Comparison of ENCODE assay signal across 8 cellular contexts in the genomic region with DNA sequence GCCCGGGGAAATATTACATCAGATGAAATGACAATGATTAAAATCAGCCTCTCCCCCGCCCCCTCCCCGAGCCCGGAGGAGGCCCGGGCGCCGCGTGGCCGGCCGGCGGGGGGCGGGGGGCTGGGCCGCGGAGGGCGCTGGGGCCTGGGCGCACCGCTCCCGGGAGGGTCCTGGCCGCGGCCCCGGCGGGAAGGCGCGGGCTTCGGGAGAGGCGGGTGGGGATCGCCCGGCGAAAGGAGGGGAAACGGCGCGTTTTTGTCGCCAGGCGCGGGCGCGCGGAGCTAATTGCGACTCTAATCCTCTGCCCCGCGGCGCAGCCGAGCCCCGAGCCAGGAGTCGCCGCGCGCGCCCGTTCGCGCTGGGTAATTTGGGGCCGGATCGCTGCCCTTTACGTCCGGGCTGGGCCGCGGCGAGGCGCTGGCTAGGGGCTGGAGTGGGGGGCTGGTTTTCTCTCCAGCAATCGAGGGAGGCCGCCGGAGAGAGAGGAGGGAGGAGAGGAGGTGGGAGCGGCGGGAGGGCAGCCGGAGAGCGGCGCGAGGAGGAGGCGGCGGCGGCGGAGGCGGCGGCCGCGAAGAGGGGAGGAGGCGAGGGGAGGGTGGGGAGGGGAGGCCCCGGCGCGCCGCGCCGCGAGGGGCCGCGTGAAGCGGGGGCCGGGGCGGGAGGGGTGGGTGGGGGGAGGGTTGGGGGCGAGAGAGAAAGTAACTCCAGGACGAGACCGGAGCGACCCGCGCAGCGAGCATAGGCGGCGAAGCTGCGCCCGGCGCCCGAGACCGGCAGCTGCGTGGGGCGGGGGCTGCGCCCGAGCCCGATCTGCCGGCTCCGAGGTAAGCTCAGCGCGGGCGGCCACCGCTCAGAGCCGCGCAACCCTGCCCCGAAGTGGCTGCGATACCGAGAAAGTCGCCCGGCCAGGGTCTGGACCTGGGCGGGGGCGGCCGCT. TPM values are rescaled to one million over a fixed set of nuclear protein-coding genes. Genes with fewer than 3 reads are reported as not detected.
A peak's percentile ranks its signal among the peaks of the same experiment; 100 is the strongest.
DNase-seq lines count a peak whose midpoint lies in the region; ATAC-seq, FAIRE-seq and TF ChIP-seq lines count a peak whose summit lies in the region.

KCTD15 (plus strand) TSS at position 707 of the 937 bp plus-strand sequence. CDS start 3,585 bp downstream, outside the sequence.

- peaks cover 4% of the 10 kb centered on the region for H3K4me1 ChIP-seq in keratinocyte (ENCODE audit: control insufficient read depth, extremely low read depth, insufficient read depth, low read length)
- peaks cover 13% of the 10 kb centered on the region for H3K4me1 ChIP-seq in smooth muscle cell (ENCODE audit: low read depth)

- 1% methylated on average over 38 of the region's 125 CpGs for WGBS in smooth muscle cell (ENCODE audit: low lambda C conversion rate)

- no peak within 1 kb of the TSS for H3K27ac Mint-ChIP-seq in central memory CD8-positive, alpha-beta T cell (ENCODE audit: low read depth)

- FAIRE-seq in keratinocyte (lab: Jason Lieb, UNC), result no peak

- peak within 1 kb of the TSS; percentile 65 to 80 (median 76) for H3K4me3 ChIP-seq in keratinocyte (ENCODE audit: control insufficient read depth in 2 of 3, extremely low read depth in 1 of 3, insufficient read depth in 2 of 3, low read depth in 1 of 3, low read length in 3 of 3)
- peak within 1 kb of the TSS; percentile 90 for H3K4me3 ChIP-seq in smooth muscle cell

- H3K79me2 ChIP-seq in keratinocyte (ENCODE audit: control insufficient read depth, insufficient read depth, low read length) (no peaks in the 10 kb centered on the region), smooth muscle cell (ENCODE audit: low read depth) (peaks cover 23% of the 10 kb centered on the region)

- H3K4me3 Mint-ChIP-seq in central memory CD8-positive, alpha-beta T cell, result peak within 1 kb of the TSS; percentile 61

- H3K36me3 Mint-ChIP-seq in central memory CD8-positive, alpha-beta T cell (ENCODE audit: insufficient read depth), result peaks cover 2% of the 10 kb centered on the region

- dilution Hi-C loops in keratinocyte (cut with MboI; ENCODE audit: extremely low pct_ligation_motif_present, low sequenced_read_pairs), result no loop called here

- H3K9me3 ChIP-seq in keratinocyte (ENCODE audit: control insufficient read depth, low read depth, low read length) (no peaks in the 10 kb centered on the region), smooth muscle cell (replicated peaks; ENCODE audit: low read depth) (no peaks in the 10 kb centered on the region)

- H3K27me3 Mint-ChIP-seq in central memory CD8-positive, alpha-beta T cell, result peaks cover 58% of the 10 kb centered on the region

- TF ChIP-seq CTCF in keratinocyte (optimal IDR thresholded peaks at IDR 0.05 in 1 of 3, IDR thresholded peaks at IDR 0.05 in 1 of 3, conservative IDR thresholded peaks at IDR 0.05 in 1 of 3; ENCODE audit: extremely low read depth in 1 of 3, insufficient read depth in 2 of 3, low read length in 3 of 3), result no peak
- no peak for TF ChIP-seq CTCF in smooth muscle cell (IDR thresholded peaks at IDR 0.05; ENCODE audit: borderline replicate concordance, insufficient read depth, poor library complexity, severe bottlenecking)

- H3K4me1 Mint-ChIP-seq in central memory CD8-positive, alpha-beta T cell, result no peaks in the 10 kb centered on the region

- no peaks in the 10 kb centered on the region for H3K9me3 Mint-ChIP-seq in central memory CD8-positive, alpha-beta T cell

- peak within 1 kb of the TSS; percentile 81 for H3K9ac ChIP-seq in keratinocyte (ENCODE audit: control insufficient read depth, extremely low read depth, insufficient read depth, low read length)
- peak within 1 kb of the TSS; percentile 82 for H3K9ac ChIP-seq in smooth muscle cell (ENCODE audit: low read depth)

- peak; percentile 76 for DNase-seq in activated CD8-positive, alpha-beta memory T cell treated with anti-CD3 and anti-CD28 coated beads for 24 hours
- DNase-seq in activated CD8-positive, alpha-beta memory T cell treated with anti-CD3 and anti-CD28 coated beads, Interleukin-2, amount 50 U/mL, for 4 hours, result no peak
- DNase-seq in RPMI8226 (peak; percentile 60), keratinocyte (ENCODE audit: low read depth, low spot score) (no peak), smooth muscle cell (lab: John Stamatoyannopoulos, UW; ENCODE audit: unreplicated experiment) (peak; percentile 54)
- DNase-seq in central memory CD8-positive, alpha-beta T cell (ENCODE audit: low spot score in 2 of 2), result no peak

- peaks cover 4% of the 10 kb centered on the region for H3K27me3 ChIP-seq in keratinocyte (ENCODE audit: control insufficient read depth, extremely low read depth, insufficient read depth, low read length)
- no peaks in the 10 kb centered on the region for H3K27me3 ChIP-seq in smooth muscle cell (ENCODE audit: low read depth)

- H2AFZ ChIP-seq in keratinocyte (ENCODE audit: control insufficient read depth, low read length) (peak within 1 kb of the TSS; percentile 33), smooth muscle cell (ENCODE audit: low read depth) (peak within 1 kb of the TSS; percentile 92)

- peaks cover 8% of the 10 kb centered on the region for H3F3A ChIP-seq in smooth muscle cell (ENCODE audit: low read depth)

- H4K20me1 ChIP-seq in keratinocyte (ENCODE audit: control insufficient read depth, extremely low read depth, insufficient read depth, low read length), result no peaks in the 10 kb centered on the region
- H4K20me1 ChIP-seq in smooth muscle cell (ENCODE audit: low read depth), result peaks cover 24% of the 10 kb centered on the region

- H3K4me2 ChIP-seq in keratinocyte (ENCODE audit: control insufficient read depth, extremely low read depth, insufficient read depth, low read depth, low read length) (peak within 1 kb of the TSS; percentile 88), smooth muscle cell (peak within 1 kb of the TSS; percentile 99)

- no peaks in the 10 kb centered on the region for H3K9me1 ChIP-seq in keratinocyte (ENCODE audit: control insufficient read depth, extremely low read depth, insufficient read depth, low read length)

- H3K27ac ChIP-seq in keratinocyte (ENCODE audit: control insufficient read depth, insufficient read depth, low read length) (peak within 1 kb of the TSS; percentile 68), smooth muscle cell (ENCODE audit: low read depth) (peak within 1 kb of the TSS; percentile 67)

- no peak for ATAC-seq in central memory CD8-positive, alpha-beta T cell (replicated peaks; ENCODE audit: extremely low read depth, poor library complexity, severe bottlenecking)
- ATAC-seq in GM19023 (IDR thresholded peaks at IDR 0.05; ENCODE audit: unreplicated experiment) (no peak), GM21367 (IDR thresholded peaks at IDR 0.05; ENCODE audit: unreplicated experiment) (no peak)

- H3K36me3 ChIP-seq in keratinocyte (ENCODE audit: control insufficient read depth in 2 of 2, extremely low read depth in 1 of 2, insufficient read depth in 2 of 2, low read length in 2 of 2) (peaks cover 4 to 12% of the 10 kb centered on the region in 2 experiments), smooth muscle cell (ENCODE audit: low read depth) (no peaks in the 10 kb centered on the region)

RNA-seq across cellular contexts. Expression of gene KCTD15, which starts in this region (rescaled TPM):
- 16.2 to 27.1 TPM (median 18.6 TPM) in 3 replicates for polyA plus RNA-seq in keratinocyte
- polyA plus RNA-seq in keratinocyte (2011; ENCODE audit: low read depth), result 7.2 TPM
- 11.9 and 22.2 TPM in 2 replicates for polyA plus RNA-seq in keratinocyte (2011; cell fraction: cytosol; rRNA removed)
- polyA plus RNA-seq in keratinocyte (2011; cell fraction: nucleus; rRNA removed), result 30.2 and 37.8 TPM in 2 replicates
- 13.3 and 22.3 TPM in 2 replicates for polyA plus RNA-seq in keratinocyte (2012; ENCODE audit: low replicate concordance)
- polyA minus RNA-seq in keratinocyte, result 12.6 to 18.9 TPM (median 14.5 TPM) in 3 replicates
- polyA minus RNA-seq in keratinocyte (2011; cell fraction: cytosol; rRNA and poly(A)+ RNA removed), result 25.1 TPM
- 10.9 and 12.5 TPM in 2 replicates for polyA minus RNA-seq in keratinocyte (2011; cell fraction: nucleus; rRNA and poly(A)+ RNA removed)
- 41.5 and 54.3 TPM in 2 replicates for total RNA-seq in smooth muscle cell
- 7.4 and 9.6 TPM in 2 replicates for polyA plus RNA-seq in smooth muscle cell

Comparison
In these comparisons a context has a peak if more than half of its experiments do, and no peak if none do; other contexts are left out.
1. DNase-seq: peak in activated CD8-positive, alpha-beta memory T cell treated with anti-CD3 and anti-CD28 coated beads for 24 hours (single experiment), RPMI8226 (single experiment) and smooth muscle cell (single experiment); none in activated CD8-positive, alpha-beta memory T cell treated with anti-CD3 and anti-CD28 coated beads, Interleukin-2, amount 50 U/mL, for 4 hours (single experiment), central memory CD8-positive, alpha-beta T cell (0 of 2) and keratinocyte (single experiment).